In the genomic region with DNA sequence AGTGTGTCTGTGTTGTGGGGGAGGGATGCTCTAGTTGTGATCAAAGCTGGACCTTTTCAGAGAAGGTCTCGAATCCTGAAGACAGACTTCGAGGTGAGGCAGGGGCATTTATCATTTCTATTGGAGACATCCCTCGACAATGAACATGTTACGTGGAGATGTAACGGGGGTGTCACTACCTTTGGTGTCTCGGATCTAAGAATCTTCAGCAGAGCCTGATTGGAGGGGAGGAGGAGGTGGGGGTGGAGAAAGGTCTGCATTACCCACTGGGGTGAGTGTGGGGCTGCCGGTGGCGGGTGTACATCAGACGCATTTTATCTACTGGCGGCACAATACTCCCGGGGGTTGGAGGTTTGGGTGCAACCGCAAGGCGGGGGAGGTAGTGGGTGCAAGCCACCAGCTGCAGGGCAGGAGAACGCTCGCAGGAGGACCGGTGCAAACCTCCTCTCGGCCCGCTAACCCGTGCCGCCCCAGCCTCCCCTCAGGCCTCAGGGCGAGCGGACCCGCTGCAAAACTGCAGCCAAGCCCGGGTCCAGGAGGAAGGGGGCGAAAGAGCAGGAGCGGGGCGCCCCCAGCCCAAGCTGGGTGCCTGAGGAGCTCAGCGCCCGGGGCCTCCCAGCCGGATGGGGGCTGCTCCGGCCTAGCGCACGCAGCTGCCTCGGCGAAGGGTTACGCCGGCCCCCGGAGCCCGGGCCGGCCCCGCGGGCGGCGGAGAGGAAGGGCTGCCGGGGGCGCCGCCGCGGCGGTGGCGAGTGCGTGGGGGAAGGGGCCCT, we compare ENCODE assay signal across 8 cellular contexts. TPM values are rescaled to one million over a fixed set of nuclear protein-coding genes. Genes with fewer than 3 reads are reported as not detected.
DNase-seq lines count a peak whose midpoint lies in the region; ATAC-seq, FAIRE-seq and TF ChIP-seq lines count a peak whose summit lies in the region.

No MANE protein-coding gene starts in this region.

- H3K36me3 Mint-ChIP-seq in osteocyte (ENCODE audit: unreplicated experiment), result no peaks in the 10 kb centered on the region

- H3K4me1 Mint-ChIP-seq in osteocyte (ENCODE audit: unreplicated experiment), result peaks cover 29% of the 10 kb centered on the region

- no peaks in the 10 kb centered on the region for H3K36me3 ChIP-seq in thymus (ENCODE audit: control insufficient read depth, insufficient read depth)

- H3K27me3 ChIP-seq in thymus (ENCODE audit: control insufficient read depth, insufficient read depth), result no peaks in the 10 kb centered on the region

- peak overlapping the region; percentile 90 for H3K27ac ChIP-seq in C4-2B
- H3K27ac ChIP-seq in thymus (ENCODE audit: low read depth), result peak overlapping the region; percentile 95

- no peaks in the 10 kb centered on the region for H3K9me3 ChIP-seq in thymus (ENCODE audit: control insufficient read depth)

- peak overlapping the region; percentile 75 for H3K4me3 ChIP-seq in thymus (ENCODE audit: low read length)

- WGBS in thymus, result under 1% methylated on average over 52 of the region's 52 CpGs

- H3K27ac Mint-ChIP-seq in osteocyte (ENCODE audit: unreplicated experiment), result peak overlapping the region; percentile 82

- peak; percentile 26 for ATAC-seq in HG03521 (IDR thresholded peaks at IDR 0.05; ENCODE audit: unreplicated experiment)

- FAIRE-seq in GM19239 (lab: Jason Lieb, UNC), result peak; percentile 86

- no peaks in the 10 kb centered on the region for H3K27me3 Mint-ChIP-seq in osteocyte (ENCODE audit: unreplicated experiment)

- H3K4me1 ChIP-seq in thymus (ENCODE audit: control insufficient read depth, insufficient read depth, low read length), result peaks cover 30% of the 10 kb centered on the region

- H3K9me3 Mint-ChIP-seq in osteocyte (ENCODE audit: unreplicated experiment), result no peaks in the 10 kb centered on the region

- DNase-seq in GM19239 (ENCODE audit: insufficient read length, low spot score) (peak; percentile 40), RPMI8226 (peak; percentile 64), activated gamma-delta T cell (lab: John Stamatoyannopoulos, UW) (peak; percentile 68), glomerular visceral epithelial cell (ENCODE audit: extremely low spot score) (peak; percentile 58), osteocyte (ENCODE audit: extremely low spot score, unreplicated experiment) (no peak)

- TF ChIP-seq CTCF in C4-2B (conservative IDR thresholded peaks at IDR 0.05), result no peak
- no peak for TF ChIP-seq CTCF in osteocyte (IDR thresholded peaks at IDR 0.05)

- peak overlapping the region; percentile 86 for H3K4me3 Mint-ChIP-seq in osteocyte (ENCODE audit: unreplicated experiment)

RNA-seq across cellular contexts. Expression of a gene that starts 0.7 kb away (rescaled TPM):
- 37.4 and 38.7 TPM in 2 replicates for total RNA-seq in osteocyte
- polyA plus RNA-seq in thymus, result 32.0 TPM

RNA-seq across cellular contexts. Expression of a gene that starts 53.4 kb away (rescaled TPM):
- 128 and 131 TPM in 2 replicates for total RNA-seq in osteocyte
- 59.9 TPM for polyA plus RNA-seq in thymus
